1 cellular context compared by ENCODE assay signal in genomic region chr16:88611220-88611821, GRCh38.
TF ChIP-seq lines count a peak whose summit lies in the region.

No MANE protein-coding gene starts in this region.

TF ChIP-seq in H1, 55 proteins besides CTCF, POLR2A, EP300 and RAD21:
- TF ChIP-seq CEBPB (IDR thresholded peaks at IDR 0.05; ENCODE audit: low read depth, low read length), result no peak
- TF ChIP-seq EGR1 (IDR thresholded peaks at IDR 0.05; ENCODE audit: borderline replicate concordance, low read depth, low read length), result peak; percentile 20; the same call in 1 of the 2 replicates
- TF ChIP-seq CTBP2 (IDR thresholded peaks at IDR 0.05; ENCODE audit: borderline replicate concordance, insufficient read depth, insufficient read length, low read length), result peak; percentile 49
- TF ChIP-seq SIN3A (conservative IDR thresholded peaks at IDR 0.05 in 1 of 2, IDR thresholded peaks at IDR 0.05 in 1 of 2; ENCODE audit: low read depth in 1 of 2, low read length in 2 of 2), result peak; percentile 25 to 33; a peak in 1 of 4 replicates
- no peak for TF ChIP-seq GTF2F1 (IDR thresholded peaks at IDR 0.05; ENCODE audit: borderline replicate concordance, low read depth, low read length)
- TF ChIP-seq E2F6 (IDR thresholded peaks at IDR 0.05), result 0 out of 2 replicates have a peak, but pooled peaks have one; percentile 35
- no peak for TF ChIP-seq JUND (IDR thresholded peaks at IDR 0.05; ENCODE audit: low read length)
- peak; percentile 52; the same call in 1 of the 2 replicates for TF ChIP-seq MAX (IDR thresholded peaks at IDR 0.05)
- no peak; the same call in 1 of the 2 replicates for TF ChIP-seq TBP (IDR thresholded peaks at IDR 0.05; ENCODE audit: low read depth, low read length)
- 0 out of 4 replicates have a peak, but pooled peaks of 1 of the 2 experiments have one; percentile 32 for TF ChIP-seq HDAC2 (IDR thresholded peaks at IDR 0.05; ENCODE audit: borderline replicate concordance in 1 of 2, low read depth in 2 of 2, low read length in 2 of 2)
- TF ChIP-seq NANOG (IDR thresholded peaks at IDR 0.05; ENCODE audit: insufficient read depth, low read depth, low read length, poor library complexity, severe bottlenecking), result no peak
- TF ChIP-seq ATF3 (IDR thresholded peaks at IDR 0.05; ENCODE audit: insufficient read depth, low read depth, low read length), result no peak
- no peak for TF ChIP-seq SP1 (IDR thresholded peaks at IDR 0.05; ENCODE audit: low read depth, low read length)
- peak; percentile 43; the same call in 1 of the 2 replicates for TF ChIP-seq SUZ12 (IDR thresholded peaks at IDR 0.05; ENCODE audit: low read length)
- TF ChIP-seq FOSL1 (IDR thresholded peaks at IDR 0.05; ENCODE audit: insufficient read depth, low read depth, low read length), result no peak
- 0 out of 2 replicates have a peak, but pooled peaks have one; percentile 27 for TF ChIP-seq KDM1A (IDR thresholded peaks at IDR 0.05; ENCODE audit: borderline replicate concordance, low read length)
- no peak for TF ChIP-seq SIX5 (IDR thresholded peaks at IDR 0.05; ENCODE audit: low read depth, low read length)
- peak; percentile 78; the same call in 1 of the 2 replicates for TF ChIP-seq CHD2 (IDR thresholded peaks at IDR 0.05; ENCODE audit: low read length)
- peak; percentile 89 for TF ChIP-seq ASH2L (IDR thresholded peaks at IDR 0.05; ENCODE audit: low read length)
- TF ChIP-seq SAP30 (IDR thresholded peaks at IDR 0.05; ENCODE audit: insufficient read depth, insufficient replicate concordance, low read length), result no peak
- TF ChIP-seq RBBP5 (IDR thresholded peaks at IDR 0.05; ENCODE audit: borderline replicate concordance, low read depth, low read length), result peak; percentile 65; the same call in 1 of the 2 replicates
- no peak for TF ChIP-seq KDM5A (IDR thresholded peaks at IDR 0.05; ENCODE audit: low read length)
- no peak for TF ChIP-seq CBX5 (IDR thresholded peaks at IDR 0.05; ENCODE audit: low read depth, low read length)
- TF ChIP-seq TAF7 (optimal IDR thresholded peaks at IDR 0.05; ENCODE audit: borderline replicate concordance, low read depth, low read length), result no peak
- peak; percentile 58 for TF ChIP-seq BRCA1 (IDR thresholded peaks at IDR 0.05; ENCODE audit: low read depth, low read length)
- no peak for TF ChIP-seq JUN (IDR thresholded peaks at IDR 0.05; ENCODE audit: low read depth, low read length)
- TF ChIP-seq GABPA (IDR thresholded peaks at IDR 0.05; ENCODE audit: borderline replicate concordance, insufficient read depth, low read length), result peak; percentile 79; the same call in 1 of the 2 replicates
- TF ChIP-seq SRF (IDR thresholded peaks at IDR 0.05; ENCODE audit: low read depth, low read length), result no peak
- no peak for TF ChIP-seq BACH1 (IDR thresholded peaks at IDR 0.05; ENCODE audit: low read length)
